12 cellular contexts compared by ENCODE assay signal in genomic region chr1:230752407-230752806, GRCh38. TPM values are rescaled to one million over a fixed set of nuclear protein-coding genes. Genes with fewer than 3 reads are reported as not detected.
DNase-seq lines count a peak whose midpoint lies in the region; ATAC-seq and TF ChIP-seq lines count a peak whose summit lies in the region.
"Had no signal": no experiment of that assay in that cellular context is flagged by ENCODE, and none has a peak within 500 bp of the region (broad histone marks: within the 10 kb centered on the region; RNA-seq: fewer than 3 reads in every experiment).

No MANE protein-coding gene starts in this region.

- intact Hi-C loops in activated CD4-positive, alpha-beta memory T cell treated with anti-CD3 and anti-CD28 coated beads for 36 hours (cut with micrococcal nuclease): no loop called here

- peak; percentile 81 to 91 for DNase-seq in NCI-H526 (lab: John Stamatoyannopoulos, UW)
- peak in 48 of 51 donors; percentile 35 to 91 (median 73) for DNase-seq in hypothalamus (lab: John Stamatoyannopoulos, UW)
- peak; percentile 87 for DNase-seq in putamen (ENCODE audit: low spot score)
- DNase-seq in MM.1S: no peak
- DNase-seq in activated CD4-positive, alpha-beta memory T cell treated with anti-CD3 and anti-CD28 coated beads for 36 hours: no peak
- no peak for DNase-seq in activated naive CD4-positive, alpha-beta T cell treated with anti-CD3 and anti-CD28 coated beads, Interleukin-2, amount 50 U/mL, for 72 hours (ENCODE audit: low spot score in 2 of 2)
- DNase-seq: activated B cell treated with CpG ODN at 0.5 μM for 24 hours had no signal

- H3K4me2 ChIP-seq in MM.1S (ENCODE audit: low read depth, low read length): no peak overlapping the region

- POLR2A ChIA-PET in HEK293 (lab: Yijun Ruan, JAX): interaction anchor here (0.6 kb wide), 1 partner anchor 33 kb away, joined by 5 read pairs; no protein-coding TSS in a partner anchor
- POLR2A ChIA-PET in activated CD4-positive, alpha-beta memory T cell treated with anti-CD3 and anti-CD28 coated beads for 36 hours (lab: Charles Lee): no interaction called here

- no peaks in the 10 kb centered on the region for H3K36me3 Mint-ChIP-seq in activated CD4-positive, alpha-beta memory T cell treated with anti-CD3 and anti-CD28 coated beads for 36 hours
- no peaks in the 10 kb centered on the region for H3K36me3 Mint-ChIP-seq in activated naive CD4-positive, alpha-beta T cell treated with anti-CD3 and anti-CD28 coated beads, Interleukin-2, amount 50 U/mL, for 72 hours

- H3K4me1 Mint-ChIP-seq in activated CD4-positive, alpha-beta memory T cell treated with anti-CD3 and anti-CD28 coated beads for 36 hours (ENCODE audit: low read depth): no peaks in the 10 kb centered on the region

- H3K9me3 ChIP-seq in HEK293 (ENCODE audit: control insufficient read depth, insufficient read depth, low read depth, low read length) (no peaks in the 10 kb centered on the region), MM.1S (replicated peaks; ENCODE audit: insufficient read depth, low read length) (no peaks in the 10 kb centered on the region)
- H3K9me3 ChIP-seq: adrenal gland had no signal

- H3K4me3 ChIP-seq in HEK293 (ENCODE audit: low read depth, low read length) (no peak overlapping the region), MM.1S (ENCODE audit: low read length) (no peak overlapping the region)
- H3K4me3 ChIP-seq: adrenal gland had no signal

- H3K27me3 ChIP-seq in MM.1S (replicated peaks; ENCODE audit: insufficient read depth, low read length): no peaks in the 10 kb centered on the region
- H3K27me3 ChIP-seq: adrenal gland had no signal

- H3K9ac ChIP-seq in MM.1S (ENCODE audit: low read length): no peak overlapping the region

- no peak overlapping the region for H2AFZ ChIP-seq in MM.1S (ENCODE audit: low read length)

- CTCF ChIA-PET in HEK293 (lab: Yijun Ruan, JAX): interaction anchor here (0.6 to 1.0 kb wide), 3 partner anchors 9 to 481 kb away, joined by 3 to 4 read pairs (median 3); no protein-coding TSS in a partner anchor
- CTCF ChIA-PET in activated CD4-positive, alpha-beta memory T cell treated with anti-CD3 and anti-CD28 coated beads for 36 hours (lab: Charles Lee): no interaction called here

- H3K27ac Mint-ChIP-seq in activated CD4-positive, alpha-beta memory T cell treated with anti-CD3 and anti-CD28 coated beads for 36 hours: no peak overlapping the region
- no peak overlapping the region for H3K27ac Mint-ChIP-seq in activated naive CD4-positive, alpha-beta T cell treated with anti-CD3 and anti-CD28 coated beads, Interleukin-2, amount 50 U/mL, for 72 hours
- H3K27ac Mint-ChIP-seq: activated B cell treated with CpG ODN at 0.5 μM for 24 hours had no signal

- no peak overlapping the region for H3K4me3 Mint-ChIP-seq in activated CD4-positive, alpha-beta memory T cell treated with anti-CD3 and anti-CD28 coated beads for 36 hours
- H3K4me3 Mint-ChIP-seq: activated B cell treated with CpG ODN at 0.5 μM for 24 hours had no signal

- TF ChIP-seq CTCF in HEK293 (tag by site-specific recombination; IDR thresholded peaks at IDR 0.05) (no peak), MM.1S (IDR thresholded peaks at IDR 0.05; ENCODE audit: low read length) (no peak)

- no peaks in the 10 kb centered on the region for H4K20me1 ChIP-seq in MM.1S (ENCODE audit: insufficient read depth, low read length)

- ATAC-seq in activated naive CD4-positive, alpha-beta T cell treated with anti-CD3 and anti-CD28 coated beads, Interleukin-2, amount 50 U/mL, for 72 hours: no peak
- ATAC-seq in activated CD4-positive, CD25-positive, alpha-beta regulatory T cell treated with anti-CD3 and anti-CD28 coated beads, Interleukin-2, amount 50 U/mL, for 24 hours: no peak

- H3K27ac ChIP-seq in HEK293 (ENCODE audit: extremely low read depth, low read depth, low read length) (no peak overlapping the region), MM.1S (ENCODE audit: low read length) (no peak overlapping the region)

- no peaks in the 10 kb centered on the region for H3K9me3 Mint-ChIP-seq in activated CD4-positive, alpha-beta memory T cell treated with anti-CD3 and anti-CD28 coated beads for 36 hours
- H3K9me3 Mint-ChIP-seq in activated naive CD4-positive, alpha-beta T cell treated with anti-CD3 and anti-CD28 coated beads, Interleukin-2, amount 50 U/mL, for 72 hours: no peaks in the 10 kb centered on the region
- H3K9me3 Mint-ChIP-seq: activated B cell treated with CpG ODN at 0.5 μM for 24 hours had no signal

- H3K9me2 ChIP-seq in MM.1S (replicated peaks; ENCODE audit: insufficient read depth, low read length): no peaks in the 10 kb centered on the region

- peaks cover 5% of the 10 kb centered on the region for H3K27me3 Mint-ChIP-seq in activated CD4-positive, alpha-beta memory T cell treated with anti-CD3 and anti-CD28 coated beads for 36 hours

- H3F3A ChIP-seq in MM.1S (ENCODE audit: insufficient read depth, low read length): no peaks in the 10 kb centered on the region

- no peaks in the 10 kb centered on the region; the same call in 1 of the 2 replicates for H3K4me1 ChIP-seq in HEK293 (ENCODE audit: control insufficient read depth, insufficient read depth, low read length)
- H3K4me1 ChIP-seq in MM.1S (ENCODE audit: low read length): no peaks in the 10 kb centered on the region

- H3K36me3 ChIP-seq in HEK293 (ENCODE audit: control insufficient read depth in 2 of 2, insufficient read depth in 1 of 2, low read length in 2 of 2) (no peaks in the 10 kb centered on the region), MM.1S (replicated peaks; ENCODE audit: insufficient read depth, low read length) (no peaks in the 10 kb centered on the region)
- H3K36me3 ChIP-seq: adrenal gland had no signal

- H3K79me2 ChIP-seq in MM.1S (ENCODE audit: low read length): no peaks in the 10 kb centered on the region

TF ChIP-seq in HEK293, 187 proteins besides CTCF, POLR2A, EP300 and RAD21:
- TF ChIP-seq GLI2 (tag by site-specific recombination; IDR thresholded peaks at IDR 0.05; ENCODE audit: borderline replicate concordance, low read depth): no peak
- TF ChIP-seq ZFP69B (tag by site-specific recombination; IDR thresholded peaks at IDR 0.05): no peak
- TF ChIP-seq ZBTB48 (tag by site-specific recombination; IDR thresholded peaks at IDR 0.05): no peak
- peak; percentile 67 for TF ChIP-seq ZNF341 (tag by site-specific recombination; IDR thresholded peaks at IDR 0.05; ENCODE audit: low read depth)
- TF ChIP-seq RBAK (tag by site-specific recombination; IDR thresholded peaks at IDR 0.05): no peak
- TF ChIP-seq SP3 (tag by site-specific recombination; IDR thresholded peaks at IDR 0.05): peak; percentile 48; the same call in 1 of the 2 replicates
- TF ChIP-seq SP2 (tag by site-specific recombination; IDR thresholded peaks at IDR 0.05): peak; percentile 55
- TF ChIP-seq KLF7 (tag by site-specific recombination; IDR thresholded peaks at IDR 0.05; ENCODE audit: borderline replicate concordance): no peak
- TF ChIP-seq WT1 (tag by site-specific recombination; IDR thresholded peaks at IDR 0.05): 0 out of 2 replicates have a peak, but pooled peaks have one; percentile 37

RNA-seq across cellular contexts. Expression of gene CAPN9, which starts 5.2 kb away (rescaled TPM):
- total RNA-seq in activated CD4-positive, alpha-beta memory T cell treated with anti-CD3 and anti-CD28 coated beads for 36 hours: not detected
- not detected for total RNA-seq in activated naive CD4-positive, alpha-beta T cell treated with anti-CD3 and anti-CD28 coated beads, Interleukin-2, amount 50 U/mL, for 72 hours
- total RNA-seq: activated B cell treated with CpG ODN at 0.5 μM for 24 hours, fibroblast of villous mesenchyme, osteoblast had no signal

RNA-seq across cellular contexts. Expression of gene AGT, which starts 38.5 kb away (rescaled TPM):
- not detected for total RNA-seq in activated CD4-positive, alpha-beta memory T cell treated with anti-CD3 and anti-CD28 coated beads for 36 hours
- not detected for total RNA-seq in activated naive CD4-positive, alpha-beta T cell treated with anti-CD3 and anti-CD28 coated beads, Interleukin-2, amount 50 U/mL, for 72 hours
- total RNA-seq: activated B cell treated with CpG ODN at 0.5 μM for 24 hours, fibroblast of villous mesenchyme had no signal

Comparison
In these comparisons a context has a peak if more than half of its experiments do, and no peak if none do; other contexts are left out.
1. DNase-seq: peak in NCI-H526 (2 of 2), hypothalamus (48 of 51) and putamen (single experiment); none in MM.1S (single experiment), activated CD4-positive, alpha-beta memory T cell treated with anti-CD3 and anti-CD28 coated beads for 36 hours (single experiment) and activated naive CD4-positive, alpha-beta T cell treated with anti-CD3 and anti-CD28 coated beads, Interleukin-2, amount 50 U/mL, for 72 hours (0 of 2).